ENCODE assay signal across 14 cellular contexts in genomic region chrX:10231461-10231860, GRCh38.
"Had no signal": no experiment of that assay in that cellular context is flagged by ENCODE, and none has a peak within 500 bp of the region (broad histone marks: within the 10 kb centered on the region; RNA-seq: fewer than 3 reads in every experiment).

No MANE protein-coding gene starts in this region.

- ATAC-seq: activated CD4-positive, CD25-positive, alpha-beta regulatory T cell treated with anti-CD3 and anti-CD28 coated beads, Interleukin-2, amount 50 U/mL, for 24 hours; activated T-cell treated with anti-CD3 and anti-CD28 coated beads, Interleukin-2, amount 50 U/mL, for 4 hours; esophagus mucosa; lower lobe of right lung; pancreas; upper lobe of right lung had no signal

- DNase-seq: activated CD4-positive, alpha-beta memory T cell treated with anti-CD3 and anti-CD28 coated beads for 36 hours; activated effector memory CD4-positive, alpha-beta T cell treated with anti-CD3 and anti-CD28 coated beads, Interleukin-2, amount 50 U/mL, for 16 hours; activated naive CD8-positive, alpha-beta T cell treated with anti-CD3 and anti-CD28 coated beads for 36 hours; activated T-cell treated with anti-CD3 and anti-CD28 coated beads, Interleukin-2, amount 50 U/mL, for 4 hours; dorsolateral prefrontal cortex; hypothalamus; lower lobe of right lung; midbrain; pancreas; stimulated activated CD4-positive, alpha-beta T cell treated with anti-CD3 and anti-CD28 coated beads, Interleukin-4, amount 100 ng/mL, for 1 hour; stimulated activated CD8-positive, alpha-beta memory T cell treated with anti-CD3 and anti-CD28 coated beads, Interleukin-4, amount 100 ng/mL, for 48 hours; upper lobe of right lung had no signal
